ENCODE assay signal across 1 cellular context in genomic region chr2:10367472-10368439, GRCh38.
TF ChIP-seq lines count a peak whose summit lies in the region.

No MANE protein-coding gene starts in this region.

TF ChIP-seq in HepG2, 621 proteins besides CTCF, POLR2A, EP300 and RAD21 (continued from another document):
- TF ChIP-seq ZNF790 (CRISPR knock-in tag; IDR thresholded peaks at IDR 0.05; ENCODE audit: borderline replicate concordance) = no peak
- TF ChIP-seq REL (CRISPR knock-in tag; conservative IDR thresholded peaks at IDR 0.05) = no peak
- TF ChIP-seq, protein P1, sequence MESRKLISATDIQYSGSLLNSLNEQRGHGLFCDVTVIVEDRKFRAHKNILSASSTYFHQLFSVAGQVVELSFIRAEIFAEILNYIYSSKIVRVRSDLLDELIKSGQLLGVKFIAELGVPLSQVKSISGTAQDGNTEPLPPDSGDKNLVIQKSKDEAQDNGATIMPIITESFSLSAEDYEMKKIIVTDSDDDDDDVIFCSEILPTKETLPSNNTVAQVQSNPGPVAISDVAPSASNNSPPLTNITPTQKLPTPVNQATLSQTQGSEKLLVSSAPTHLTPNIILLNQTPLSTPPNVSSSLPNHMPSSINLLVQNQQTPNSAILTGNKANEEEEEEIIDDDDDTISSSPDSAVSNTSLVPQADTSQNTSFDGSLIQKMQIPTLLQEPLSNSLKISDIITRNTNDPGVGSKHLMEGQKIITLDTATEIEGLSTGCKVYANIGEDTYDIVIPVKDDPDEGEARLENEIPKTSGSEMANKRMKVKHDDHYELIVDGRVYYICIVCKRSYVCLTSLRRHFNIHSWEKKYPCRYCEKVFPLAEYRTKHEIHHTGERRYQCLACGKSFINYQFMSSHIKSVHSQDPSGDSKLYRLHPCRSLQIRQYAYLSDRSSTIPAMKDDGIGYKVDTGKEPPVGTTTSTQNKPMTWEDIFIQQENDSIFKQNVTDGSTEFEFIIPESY (CRISPR knock-in tag; IDR thresholded peaks at IDR 0.05) = no peak
- TF ChIP-seq, protein P2, sequence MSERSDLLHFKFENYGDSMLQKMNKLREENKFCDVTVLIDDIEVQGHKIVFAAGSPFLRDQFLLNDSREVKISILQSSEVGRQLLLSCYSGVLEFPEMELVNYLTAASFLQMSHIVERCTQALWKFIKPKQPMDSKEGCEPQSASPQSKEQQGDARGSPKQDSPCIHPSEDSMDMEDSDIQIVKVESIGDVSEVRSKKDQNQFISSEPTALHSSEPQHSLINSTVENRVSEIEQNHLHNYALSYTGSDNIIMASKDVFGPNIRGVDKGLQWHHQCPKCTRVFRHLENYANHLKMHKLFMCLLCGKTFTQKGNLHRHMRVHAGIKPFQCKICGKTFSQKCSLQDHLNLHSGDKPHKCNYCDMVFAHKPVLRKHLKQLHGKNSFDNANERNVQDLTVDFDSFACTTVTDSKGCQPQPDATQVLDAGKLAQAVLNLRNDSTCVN (CRISPR knock-in tag; IDR thresholded peaks at IDR 0.05; ENCODE audit: borderline replicate concordance) = no peak
- TF ChIP-seq ZNF660 (CRISPR knock-in tag; IDR thresholded peaks at IDR 0.05; ENCODE audit: borderline replicate concordance, low read depth) = no peak
- no peak for TF ChIP-seq ZNF891 (CRISPR knock-in tag; IDR thresholded peaks at IDR 0.05)
- TF ChIP-seq PHF8 (CRISPR knock-in tag; IDR thresholded peaks at IDR 0.05) = no peak
- TF ChIP-seq, protein P3, sequence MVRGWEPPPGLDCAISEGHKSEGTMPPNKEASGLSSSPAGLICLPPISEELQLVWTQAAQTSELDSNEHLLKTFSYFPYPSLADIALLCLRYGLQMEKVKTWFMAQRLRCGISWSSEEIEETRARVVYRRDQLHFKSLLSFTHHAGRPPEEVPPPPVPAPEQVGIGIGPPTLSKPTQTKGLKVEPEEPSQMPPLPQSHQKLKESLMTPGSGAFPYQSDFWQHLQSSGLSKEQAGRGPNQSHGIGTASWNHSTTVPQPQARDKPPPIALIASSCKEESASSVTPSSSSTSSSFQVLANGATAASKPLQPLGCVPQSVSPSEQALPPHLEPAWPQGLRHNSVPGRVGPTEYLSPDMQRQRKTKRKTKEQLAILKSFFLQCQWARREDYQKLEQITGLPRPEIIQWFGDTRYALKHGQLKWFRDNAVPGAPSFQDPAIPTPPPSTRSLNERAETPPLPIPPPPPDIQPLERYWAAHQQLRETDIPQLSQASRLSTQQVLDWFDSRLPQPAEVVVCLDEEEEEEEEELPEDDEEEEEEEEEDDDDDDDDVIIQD (CRISPR knock-in tag; IDR thresholded peaks at IDR 0.05; ENCODE audit: low read depth) = no peak
- TF ChIP-seq, protein P4, sequence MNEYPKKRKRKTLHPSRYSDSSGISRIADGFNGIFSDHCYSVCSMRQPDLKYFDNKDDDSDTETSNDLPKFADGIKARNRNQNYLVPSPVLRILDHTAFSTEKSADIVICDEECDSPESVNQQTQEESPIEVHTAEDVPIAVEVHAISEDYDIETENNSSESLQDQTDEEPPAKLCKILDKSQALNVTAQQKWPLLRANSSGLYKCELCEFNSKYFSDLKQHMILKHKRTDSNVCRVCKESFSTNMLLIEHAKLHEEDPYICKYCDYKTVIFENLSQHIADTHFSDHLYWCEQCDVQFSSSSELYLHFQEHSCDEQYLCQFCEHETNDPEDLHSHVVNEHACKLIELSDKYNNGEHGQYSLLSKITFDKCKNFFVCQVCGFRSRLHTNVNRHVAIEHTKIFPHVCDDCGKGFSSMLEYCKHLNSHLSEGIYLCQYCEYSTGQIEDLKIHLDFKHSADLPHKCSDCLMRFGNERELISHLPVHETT (CRISPR knock-in tag; conservative IDR thresholded peaks at IDR 0.05) = no peak
- TF ChIP-seq ZBTB1 (CRISPR knock-in tag; IDR thresholded peaks at IDR 0.05; ENCODE audit: borderline replicate concordance) = no peak
- TF ChIP-seq ATM (IDR thresholded peaks at IDR 0.05; ENCODE audit: borderline replicate concordance) = peak; percentile 80; the same call in 1 of the 2 replicates
- TF ChIP-seq, protein P5, sequence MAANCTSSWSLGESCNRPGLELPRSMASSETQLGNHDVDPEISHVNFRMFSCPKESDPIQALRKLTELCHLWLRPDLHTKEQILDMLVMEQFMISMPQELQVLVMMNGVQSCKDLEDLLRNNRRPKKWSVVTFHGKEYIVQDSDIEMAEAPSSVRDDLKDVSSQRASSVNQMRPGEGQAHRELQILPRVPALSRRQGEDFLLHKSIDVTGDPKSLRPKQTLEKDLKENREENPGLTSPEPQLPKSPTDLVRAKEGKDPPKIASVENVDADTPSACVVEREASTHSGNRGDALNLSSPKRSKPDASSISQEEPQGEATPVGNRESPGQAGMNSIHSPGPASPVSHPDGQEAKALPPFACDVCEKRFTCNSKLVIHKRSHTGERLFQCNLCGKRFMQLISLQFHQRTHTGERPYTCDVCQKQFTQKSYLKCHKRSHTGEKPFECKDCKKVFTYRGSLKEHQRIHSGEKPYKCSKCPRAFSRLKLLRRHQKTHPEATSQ (CRISPR knock-in tag; IDR thresholded peaks at IDR 0.05; ENCODE audit: borderline replicate concordance) = 0 out of 2 replicates have a peak, but pooled peaks have one; percentile 18
- no peak for TF ChIP-seq ASH2L (IDR thresholded peaks at IDR 0.05; ENCODE audit: insufficient read length, low read depth, low read length)
- no peak for TF ChIP-seq SMAD3 (CRISPR knock-in tag; IDR thresholded peaks at IDR 0.05)
- peak; percentile 98 for TF ChIP-seq DNMT1 (CRISPR knock-in tag; IDR thresholded peaks at IDR 0.05)
- TF ChIP-seq, protein P6, sequence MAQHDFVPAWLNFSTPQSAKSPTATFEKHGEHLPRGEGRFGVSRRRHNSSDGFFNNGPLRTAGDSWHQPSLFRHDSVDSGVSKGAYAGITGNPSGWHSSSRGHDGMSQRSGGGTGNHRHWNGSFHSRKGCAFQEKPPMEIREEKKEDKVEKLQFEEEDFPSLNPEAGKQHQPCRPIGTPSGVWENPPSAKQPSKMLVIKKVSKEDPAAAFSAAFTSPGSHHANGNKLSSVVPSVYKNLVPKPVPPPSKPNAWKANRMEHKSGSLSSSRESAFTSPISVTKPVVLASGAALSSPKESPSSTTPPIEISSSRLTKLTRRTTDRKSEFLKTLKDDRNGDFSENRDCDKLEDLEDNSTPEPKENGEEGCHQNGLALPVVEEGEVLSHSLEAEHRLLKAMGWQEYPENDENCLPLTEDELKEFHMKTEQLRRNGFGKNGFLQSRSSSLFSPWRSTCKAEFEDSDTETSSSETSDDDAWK (CRISPR knock-in tag; IDR thresholded peaks at IDR 0.05) = no peak
- no peak for TF ChIP-seq ZNF329 (CRISPR knock-in tag; IDR thresholded peaks at IDR 0.05; ENCODE audit: low read depth)
- TF ChIP-seq GMEB2 (CRISPR knock-in tag; IDR thresholded peaks at IDR 0.05; ENCODE audit: low read depth) = no peak
- no peak for TF ChIP-seq KAT7 (CRISPR knock-in tag; IDR thresholded peaks at IDR 0.05; ENCODE audit: borderline replicate concordance)
- TF ChIP-seq NONO (IDR thresholded peaks at IDR 0.05) = peak; percentile 22; the same call in 1 of the 2 replicates
- TF ChIP-seq NONO (CRISPR knock-in tag; conservative IDR thresholded peaks at IDR 0.05) = no peak; the same call in 1 of the 2 replicates
- TF ChIP-seq ZNF530 (CRISPR knock-in tag; IDR thresholded peaks at IDR 0.05; ENCODE audit: low read depth) = no peak
- peak; percentile 37; the same call in 1 of the 2 replicates for TF ChIP-seq ZNF841 (CRISPR knock-in tag; IDR thresholded peaks at IDR 0.05; ENCODE audit: borderline replicate concordance)
- no peak for TF ChIP-seq KMT2A (CRISPR knock-in tag; IDR thresholded peaks at IDR 0.05)
- TF ChIP-seq ZBTB7A (CRISPR knock-in tag; IDR thresholded peaks at IDR 0.05) = peak; percentile 59
- peak; percentile 48 for TF ChIP-seq JUNB (CRISPR knock-in tag; IDR thresholded peaks at IDR 0.05; ENCODE audit: borderline replicate concordance)
- no peak for TF ChIP-seq AKNA (CRISPR knock-in tag; IDR thresholded peaks at IDR 0.05; ENCODE audit: borderline replicate concordance)
- TF ChIP-seq DBP (CRISPR knock-in tag; IDR thresholded peaks at IDR 0.05; ENCODE audit: not compliant biosample characterization) = no peak
- TF ChIP-seq ARNT (IDR thresholded peaks at IDR 0.05) = 0 out of 2 replicates have a peak, but pooled peaks have one; percentile 48
- TF ChIP-seq ZNF3 (CRISPR knock-in tag; IDR thresholded peaks at IDR 0.05) = no peak
- no peak for TF ChIP-seq HIC2 (CRISPR knock-in tag; IDR thresholded peaks at IDR 0.05; ENCODE audit: low read depth)
- no peak for TF ChIP-seq ZNF7 (CRISPR knock-in tag; IDR thresholded peaks at IDR 0.05)
- TF ChIP-seq HOXA3 (CRISPR knock-in tag; IDR thresholded peaks at IDR 0.05) = no peak
- 0 out of 2 replicates have a peak, but pooled peaks have one; percentile 13 for TF ChIP-seq EED (CRISPR knock-in tag; IDR thresholded peaks at IDR 0.05)
